Comparison of ENCODE assay signal across 11 cellular contexts in the genomic region with DNA sequence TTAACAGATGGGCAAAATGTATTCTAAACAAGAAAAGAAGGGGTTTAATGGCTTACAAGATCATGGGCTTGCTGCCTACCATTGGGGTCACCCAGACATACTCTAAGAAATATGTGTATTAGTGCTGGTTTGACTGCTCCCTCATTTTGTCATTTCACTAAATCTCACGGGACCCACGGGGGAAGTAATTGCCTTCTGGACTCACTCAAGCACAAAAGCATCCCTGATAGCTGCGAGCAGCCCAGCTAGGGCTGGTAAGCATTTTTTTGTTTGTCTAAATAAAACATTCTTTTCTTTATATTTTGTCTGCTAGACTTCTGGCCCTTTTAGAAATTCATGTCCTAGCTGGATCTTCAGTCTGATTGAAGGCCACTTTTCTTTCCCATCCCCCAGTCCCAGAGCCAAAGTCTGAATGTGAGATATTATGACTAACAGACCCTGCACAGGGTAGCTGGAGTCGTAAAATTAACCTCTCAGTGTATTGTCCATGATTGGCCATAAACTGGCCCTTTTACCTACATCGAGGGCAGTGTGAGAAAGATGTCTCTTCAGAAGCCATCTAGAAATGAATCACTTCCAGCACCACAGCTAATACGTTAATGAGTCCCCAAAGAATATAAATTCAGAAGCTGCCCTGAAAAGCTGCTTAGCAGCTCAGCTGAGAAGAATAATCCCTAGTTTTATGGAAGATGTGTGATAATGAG. TPM values are rescaled to one million over a fixed set of nuclear protein-coding genes. Genes with fewer than 3 reads are reported as not detected.
A peak's percentile ranks its signal among the peaks of the same experiment; 100 is the strongest.
DNase-seq lines count a peak whose midpoint lies in the region; ATAC-seq and TF ChIP-seq lines count a peak whose summit lies in the region.
"Had no signal": no experiment of that assay in that cellular context is flagged by ENCODE, and none has a peak within 500 bp of the region (broad histone marks: within the 10 kb centered on the region; RNA-seq: fewer than 3 reads in every experiment).

No MANE protein-coding gene starts in this region.

- no peaks in the 10 kb centered on the region for H3F3A ChIP-seq in PC-3 (ENCODE audit: low read length, unreplicated experiment)

- ATAC-seq in GM18861 (IDR thresholded peaks at IDR 0.05; ENCODE audit: unreplicated experiment) (peak; percentile 81), HG02870 (IDR thresholded peaks at IDR 0.05; ENCODE audit: unreplicated experiment) (peak; percentile 60), PC-3 (peak; percentile 84), gastrocnemius medialis (no peak)
- ATAC-seq: left lung had no signal

- no peak overlapping the region for H2AFZ ChIP-seq in PC-3 (ENCODE audit: low read length)

- H4K20me1 ChIP-seq in PC-3 (ENCODE audit: low read length) = no peaks in the 10 kb centered on the region

- DNase-seq in PC-3 = peak; percentile 52
- no peak for DNase-seq in gastrocnemius medialis
- no peak for DNase-seq in GM19240 (ENCODE audit: insufficient read length, low spot score)
- no peak for DNase-seq in ascending aorta (ENCODE audit: low spot score in 2 of 2)
- DNase-seq in MG63 = no peak
- DNase-seq: activated T-cell treated with anti-CD3 and anti-CD28 coated beads, Interleukin-2, amount 50 U/mL, for 24 hours; left lung; uterus had no signal

- TF ChIP-seq POLR2A in gastrocnemius medialis (IDR thresholded peaks at IDR 0.05) = no peak

- CTCF ChIA-PET in PC-3 (lab: Charles Lee) = no interaction called here

- H3K27ac ChIP-seq in PC-3 (ENCODE audit: low read length) = peak overlapping the region; percentile 40
- H3K27ac ChIP-seq in gastrocnemius medialis = peak overlapping the region in 3 of 4 donors; percentile 30 to 56 (median 43)
- H3K27ac ChIP-seq in ascending aorta = no peak overlapping the region
- H3K27ac ChIP-seq: cardiac muscle cell, left lung, uterus had no signal

- no peaks in the 10 kb centered on the region for H3K27me3 ChIP-seq in PC-3 (ENCODE audit: low read length)
- H3K27me3 ChIP-seq in gastrocnemius medialis = no peaks in the 10 kb centered on the region
- no peaks in the 10 kb centered on the region for H3K27me3 ChIP-seq in ascending aorta
- H3K27me3 ChIP-seq in MG63 = no peaks in the 10 kb centered on the region
- H3K27me3 ChIP-seq: cardiac muscle cell, left lung, uterus had no signal

- no TSS peak for BruUV-seq in PC-3 (replicated peaks; lab: Mats Ljungman, UMichigan)

- H3K36me3 ChIP-seq in PC-3 (ENCODE audit: low read depth, low read length) (peaks cover 5% of the 10 kb centered on the region; the same call in 1 of the 2 replicates), gastrocnemius medialis (peaks cover 0 to 16% of the 10 kb centered on the region in 2 donors), ascending aorta (no peaks in the 10 kb centered on the region), MG63 (no peaks in the 10 kb centered on the region)
- H3K36me3 ChIP-seq: cardiac muscle cell, uterus had no signal

- peak overlapping the region; percentile 46 for H3K4me2 ChIP-seq in PC-3 (ENCODE audit: low read length)

- POLR2A ChIA-PET in PC-3 (lab: Charles Lee; ENCODE audit: unreplicated experiment) = no interaction called here

- intact Hi-C loops in PC-3 (cut with micrococcal nuclease) (no loop called here), gastrocnemius medialis (cut with DNase I; ENCODE audit: low total_unique reads) (no loop called here), ascending aorta (cut with DNase I) (no loop called here)

- H3K4me3 ChIP-seq in PC-3 (ENCODE audit: low read length) (no peak overlapping the region), gastrocnemius medialis (no peak overlapping the region), ascending aorta (no peak overlapping the region), MG63 (no peak overlapping the region)
- H3K4me3 ChIP-seq: cardiac muscle cell, left lung, uterus had no signal

- H3K4me1 ChIP-seq in PC-3 (ENCODE audit: insufficient read depth, low read length) = peaks cover 26% of the 10 kb centered on the region
- H3K4me1 ChIP-seq in gastrocnemius medialis = peaks cover 25 to 33% of the 10 kb centered on the region in 2 donors
- H3K4me1 ChIP-seq in ascending aorta = no peaks in the 10 kb centered on the region
- H3K4me1 ChIP-seq: left lung, uterus had no signal

- no peak for TF ChIP-seq CTCF in PC-3 (conservative IDR thresholded peaks at IDR 0.05; ENCODE audit: low read depth, low read length)
- TF ChIP-seq CTCF in gastrocnemius medialis (IDR thresholded peaks at IDR 0.05 in 4 of 5, conservative IDR thresholded peaks at IDR 0.05 in 1 of 5) = no peak
- no peak for TF ChIP-seq CTCF in ascending aorta (IDR thresholded peaks at IDR 0.05)

- in situ Hi-C loops in gastrocnemius medialis (cut with MboI; ENCODE audit: low sequenced_read_pairs in 4 of 4) = no loop called here

- no peak overlapping the region for H3K9ac ChIP-seq in PC-3 (ENCODE audit: low read length)

- no peaks in the 10 kb centered on the region for H3K79me2 ChIP-seq in PC-3 (ENCODE audit: low read length)

- H3K9me2 ChIP-seq in PC-3 (replicated peaks; ENCODE audit: low read length) = no peaks in the 10 kb centered on the region

- H3K9me3 ChIP-seq in PC-3 (ENCODE audit: low read length) (no peaks in the 10 kb centered on the region), gastrocnemius medialis (no peaks in the 10 kb centered on the region), ascending aorta (no peaks in the 10 kb centered on the region), MG63 (no peaks in the 10 kb centered on the region)
- H3K9me3 ChIP-seq: left lung, uterus had no signal

RNA-seq across cellular contexts. Expression of a gene that starts 55.4 kb away (rescaled TPM):
- total RNA-seq in PC-3 (2014; rRNA removed) (20.7 and 24.4 TPM in 2 replicates), gastrocnemius medialis (10 to 100 TPM; 20.4 to 38.3 (median 33.2) TPM), ascending aorta (47.9 TPM)
- total RNA-seq in MG63 (2014; rRNA removed; shearing (Covaris generic); ENCODE audit: low replicate concordance) = 16.1 and 22.8 TPM in 2 replicates

Comparison
In these comparisons a context has a peak if more than half of its experiments do, and no peak if none do; other contexts are left out.
1. ATAC-seq: peak in GM18861 (single experiment), HG02870 (single experiment) and PC-3 (single experiment); none in gastrocnemius medialis (0 of 2).
2. H3K27ac ChIP-seq: peak in PC-3 (single experiment) and gastrocnemius medialis (3 of 4); none in ascending aorta (0 of 2).